ENCODE assay signal across 12 cellular contexts in the genomic region with DNA sequence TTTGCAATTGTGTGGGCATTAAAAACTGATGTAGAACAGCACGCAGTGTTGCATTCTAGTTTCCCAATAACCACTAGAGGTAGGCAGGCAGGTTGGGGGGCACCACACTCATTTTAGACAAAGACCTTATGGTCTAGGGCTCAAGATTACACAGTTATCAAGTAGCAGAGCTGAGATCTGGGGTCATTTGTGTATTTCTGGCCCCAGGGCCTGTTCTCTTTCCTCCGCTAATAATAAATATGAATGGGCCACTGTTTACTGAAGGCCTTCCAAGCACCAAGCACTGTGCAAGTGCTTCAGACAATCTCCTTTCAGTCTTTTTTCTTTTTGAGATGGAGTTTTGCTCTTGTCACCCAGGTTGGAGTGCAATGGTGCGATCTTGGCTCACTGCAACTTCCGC. TPM values are rescaled to one million over a fixed set of nuclear protein-coding genes. Genes with fewer than 3 reads are reported as not detected.
"Had no signal": no experiment of that assay in that cellular context is flagged by ENCODE, and none has a peak within 500 bp of the region (broad histone marks: within the 10 kb centered on the region; RNA-seq: fewer than 3 reads in every experiment).

No MANE protein-coding gene starts in this region.

- H3K4me1 ChIP-seq: HAP-1 had no signal

- H3K27me3 Mint-ChIP-seq: IgD-negative memory B cell had no signal

- H3K4me3 Mint-ChIP-seq: HFFc6, IgD-negative memory B cell had no signal

- H3K27ac ChIP-seq: GM23248, HL-60 had no signal

- ATAC-seq: HCT116, HepG2 had no signal

- H3K4me3 ChIP-seq: GM23248, HAP-1 had no signal

- DNase-seq: GM23248, GOT3, H7, HFFc6, KBM-7 had no signal

- H3K27ac Mint-ChIP-seq: IgD-negative memory B cell had no signal

RNA-seq across cellular contexts. Expression of gene LDLRAD2, which starts 23.9 kb away (rescaled TPM):
- total RNA-seq: GM23248, H4, HepG2, HT1080 had no signal
- polyA plus RNA-seq: HepG2 had no signal
